9 cellular contexts compared by ENCODE assay signal in the genomic region with DNA sequence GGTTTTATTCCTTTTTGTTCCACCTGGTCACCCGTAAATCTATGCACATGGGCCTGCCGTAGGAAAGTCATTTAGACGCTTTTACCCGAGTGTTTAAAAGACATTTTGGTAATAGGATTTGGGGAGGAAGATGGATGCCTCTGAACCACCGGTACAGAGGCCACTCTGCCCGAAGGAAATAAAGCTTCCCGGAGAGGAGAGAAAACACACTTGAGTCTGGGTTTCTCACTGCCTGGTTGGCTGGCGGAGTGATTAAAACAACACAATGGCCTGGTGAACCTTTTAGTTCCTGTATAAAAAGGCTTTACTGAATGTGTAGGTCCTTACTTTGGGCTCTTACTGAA. TPM values are rescaled to one million over a fixed set of nuclear protein-coding genes. Genes with fewer than 3 reads are reported as not detected.
A peak's percentile ranks its signal among the peaks of the same experiment; 100 is the strongest.
DNase-seq lines count a peak whose midpoint lies in the region; ATAC-seq and TF ChIP-seq lines count a peak whose summit lies in the region.
"Had no signal": no experiment of that assay in that cellular context is flagged by ENCODE, and none has a peak within 500 bp of the region (broad histone marks: within the 10 kb centered on the region; RNA-seq: fewer than 3 reads in every experiment).

No MANE protein-coding gene starts in this region.

- DNase-seq in NCI-H2029 treated with DMSO at 0.1 percent for 48 hours (lab: John Stamatoyannopoulos, UW) (peak; percentile 4), iPS DF 6.9 (ENCODE audit: low read depth, low spot score) (no peak), smooth muscle cell (lab: John Stamatoyannopoulos, UW; ENCODE audit: unreplicated experiment) (no peak), ureter (ENCODE audit: low spot score) (no peak), NCI-H1436 (lab: John Stamatoyannopoulos, UW) (no peak)

- peak; percentile 9 for ATAC-seq in GM21723 (IDR thresholded peaks at IDR 0.05; ENCODE audit: unreplicated experiment)

- H3K27ac ChIP-seq in DOHH2 (ENCODE audit: low read depth, low read length): peak overlapping the region; percentile 69
- no peak overlapping the region for H3K27ac ChIP-seq in iPS DF 6.9 (ENCODE audit: low read length)
- peak overlapping the region; percentile 78 for H3K27ac ChIP-seq in smooth muscle cell (ENCODE audit: low read depth)

- H3K36me3 ChIP-seq in DOHH2 (ENCODE audit: control insufficient read depth, low read length): no peaks in the 10 kb centered on the region; the same call in none of the 2 replicates
- H3K36me3 ChIP-seq in iPS DF 6.9 (ENCODE audit: control insufficient read depth, insufficient read depth, low read length): no peaks in the 10 kb centered on the region
- H3K36me3 ChIP-seq in smooth muscle cell (ENCODE audit: low read depth): no peaks in the 10 kb centered on the region

- H3K9me3 ChIP-seq in DOHH2 (ENCODE audit: control insufficient read depth, insufficient read depth, low read length) (0 out of 2 replicates have a peak, but pooled peaks cover 3% of the 10 kb centered on the region), iPS DF 6.9 (ENCODE audit: control insufficient read depth, insufficient read depth, low read length) (no peaks in the 10 kb centered on the region), smooth muscle cell (replicated peaks; ENCODE audit: low read depth) (no peaks in the 10 kb centered on the region)

- no CpG with 5 or more reads among the region's 8 CpGs for WGBS in iPS DF 6.9 (ENCODE audit: insufficient coverage, insufficient read length)
- 24% methylated on average over 8 of the region's 8 CpGs for WGBS in smooth muscle cell (ENCODE audit: low lambda C conversion rate)

- H3K27ac Mint-ChIP-seq in activated naive CD4-positive, alpha-beta T cell treated with anti-CD3 and anti-CD28 coated beads, Interleukin-2, amount 50 U/mL, for 24 hours: peak overlapping the region; percentile 95

- H4K20me1 ChIP-seq in DOHH2 (ENCODE audit: control insufficient read depth, insufficient read depth, low read depth, low read length) (no peaks in the 10 kb centered on the region), smooth muscle cell (ENCODE audit: low read depth) (no peaks in the 10 kb centered on the region)

- no peaks in the 10 kb centered on the region for H3K9me3 Mint-ChIP-seq in activated naive CD4-positive, alpha-beta T cell treated with anti-CD3 and anti-CD28 coated beads, Interleukin-2, amount 50 U/mL, for 24 hours

- H3K4me2 ChIP-seq in DOHH2 (ENCODE audit: low read length): peak overlapping the region; percentile 95
- peak overlapping the region; percentile 88 for H3K4me2 ChIP-seq in smooth muscle cell

- H3K27me3 ChIP-seq in DOHH2 (ENCODE audit: control insufficient read depth, low read length): no peaks in the 10 kb centered on the region
- no peaks in the 10 kb centered on the region for H3K27me3 ChIP-seq in iPS DF 6.9 (ENCODE audit: control insufficient read depth, insufficient read depth, low read length)
- H3K27me3 ChIP-seq in smooth muscle cell (ENCODE audit: low read depth): no peaks in the 10 kb centered on the region

- H3K9ac ChIP-seq in smooth muscle cell (ENCODE audit: low read depth): peak overlapping the region; percentile 62

- peak overlapping the region; percentile 99 for H2AFZ ChIP-seq in smooth muscle cell (ENCODE audit: low read depth)

- H3F3A ChIP-seq in DOHH2 (ENCODE audit: control insufficient read depth, insufficient read depth) (no peaks in the 10 kb centered on the region), smooth muscle cell (ENCODE audit: low read depth) (peaks cover 7% of the 10 kb centered on the region)

- peaks cover 18% of the 10 kb centered on the region for H3K79me2 ChIP-seq in DOHH2 (ENCODE audit: control insufficient read depth, low read length)
- H3K79me2 ChIP-seq in smooth muscle cell (ENCODE audit: low read depth): peaks cover 8% of the 10 kb centered on the region

- TF ChIP-seq CTCF in DOHH2 (IDR thresholded peaks at IDR 0.05; ENCODE audit: low read depth, low read length, poor library complexity, severe bottlenecking) (no peak), smooth muscle cell (IDR thresholded peaks at IDR 0.05; ENCODE audit: borderline replicate concordance, insufficient read depth, poor library complexity, severe bottlenecking) (no peak)

- H3K4me1 Mint-ChIP-seq in activated naive CD4-positive, alpha-beta T cell treated with anti-CD3 and anti-CD28 coated beads, Interleukin-2, amount 50 U/mL, for 24 hours: peaks cover 34% of the 10 kb centered on the region

- H3K4me3 Mint-ChIP-seq in activated naive CD4-positive, alpha-beta T cell treated with anti-CD3 and anti-CD28 coated beads, Interleukin-2, amount 50 U/mL, for 24 hours: peak overlapping the region; percentile 93

- H3K4me1 ChIP-seq in DOHH2 (ENCODE audit: control insufficient read depth, low read length) (peaks cover 19% of the 10 kb centered on the region), iPS DF 6.9 (ENCODE audit: control insufficient read depth, insufficient read depth, low read length) (no peaks in the 10 kb centered on the region), smooth muscle cell (ENCODE audit: low read depth) (peaks cover 10% of the 10 kb centered on the region)

- H3K27me3 Mint-ChIP-seq in activated naive CD4-positive, alpha-beta T cell treated with anti-CD3 and anti-CD28 coated beads, Interleukin-2, amount 50 U/mL, for 24 hours: no peaks in the 10 kb centered on the region

- H3K4me3 ChIP-seq in DOHH2 (ENCODE audit: low read length): peak overlapping the region; percentile 80
- H3K4me3 ChIP-seq in iPS DF 6.9 (ENCODE audit: low read length): peak overlapping the region; percentile 62; the same call in 1 of the 2 replicates
- H3K4me3 ChIP-seq in smooth muscle cell: peak overlapping the region; percentile 60

- no peaks in the 10 kb centered on the region for H3K9me2 ChIP-seq in DOHH2 (replicated peaks; ENCODE audit: control insufficient read depth, low read length)

- H3K36me3 Mint-ChIP-seq in activated naive CD4-positive, alpha-beta T cell treated with anti-CD3 and anti-CD28 coated beads, Interleukin-2, amount 50 U/mL, for 24 hours: no peaks in the 10 kb centered on the region

RNA-seq across cellular contexts. Expression of a gene that starts 0.8 kb away (rescaled TPM):
- 2.5 and 3.4 TPM in 2 replicates for total RNA-seq in smooth muscle cell
- polyA plus RNA-seq in smooth muscle cell: 2.0 and 2.6 TPM in 2 replicates
- 7.7 TPM for total RNA-seq in ureter

RNA-seq across cellular contexts. Expression of a gene that starts 1.3 kb away (rescaled TPM):
- total RNA-seq in smooth muscle cell: 0.09 and 0.58 TPM in 2 replicates
- polyA plus RNA-seq in smooth muscle cell: 0.39 TPM in 1 of 2 replicates, not detected in the other
- total RNA-seq in ureter: not detected
- total RNA-seq: T-helper 2 cell treated with Interferon-gamma antibody and Interleukin-4, amounts not matched to agents 100 ng/mL and 5 ng/mL, for 36 hours had no signal
